15 cellular contexts compared by ENCODE assay signal in genomic region chr18:11999431-11999830, GRCh38.
"Had no signal": no experiment of that assay in that cellular context is flagged by ENCODE, and none has a peak within 500 bp of the region (broad histone marks: within the 10 kb centered on the region; RNA-seq: fewer than 3 reads in every experiment).

No MANE protein-coding gene starts in this region.

- H3K27ac Mint-ChIP-seq: activated naive CD4-positive, alpha-beta T cell treated with anti-CD3 and anti-CD28 coated beads, Interleukin-2, amount 10 ng/mL, durations not matched to agents 7 days and 5 days; activated T-helper 17 cell treated with anti-CD3 and anti-CD28 coated beads, Interleukin-2, amount 50 U/mL, for 72 hours; mesothelial cell of epicardium; naive thymus-derived CD4-positive, alpha-beta T cell had no signal

- H3K4me3 ChIP-seq: suprapubic skin, upper lobe of left lung had no signal

- H3K4me3 Mint-ChIP-seq: activated naive CD4-positive, alpha-beta T cell treated with anti-CD3 and anti-CD28 coated beads, Interleukin-2, amount 10 ng/mL, durations not matched to agents 7 days and 5 days; activated T-helper 17 cell treated with anti-CD3 and anti-CD28 coated beads, Interleukin-2, amount 50 U/mL, for 72 hours; mesothelial cell of epicardium; naive thymus-derived CD4-positive, alpha-beta T cell had no signal

- H3K27me3 ChIP-seq: neutrophil, suprapubic skin, upper lobe of left lung had no signal

- H3K9me3 ChIP-seq: neutrophil, suprapubic skin, upper lobe of left lung had no signal

- H3K9me3 Mint-ChIP-seq: activated naive CD4-positive, alpha-beta T cell treated with anti-CD3 and anti-CD28 coated beads, Interleukin-2, amount 10 ng/mL, durations not matched to agents 7 days and 5 days; activated T-helper 17 cell treated with anti-CD3 and anti-CD28 coated beads, Interleukin-2, amount 50 U/mL, for 72 hours; mesothelial cell of epicardium; naive thymus-derived CD4-positive, alpha-beta T cell had no signal

- DNase-seq: activated CD4-positive, alpha-beta T cell treated with anti-CD3 and anti-CD28 coated beads for 1 hour; activated CD4-positive, alpha-beta T cell treated with anti-CD3 and anti-CD28 coated beads, Interleukin-2, amount 50 U/mL, for 48 hours; activated naive CD4-positive, alpha-beta T cell treated with anti-CD3 and anti-CD28 coated beads, Interleukin-2, amount 10 ng/mL, durations not matched to agents 7 days and 5 days; hippocampal formation; naive thymus-derived CD4-positive, alpha-beta T cell; retina; small intestine; stimulated activated CD4-positive, alpha-beta T cell treated with anti-CD3 and anti-CD28 coated beads, Interleukin-4, amount 100 ng/mL, for 4 hours; stimulated activated CD8-positive, alpha-beta memory T cell treated with anti-CD3 and anti-CD28 coated beads, Interleukin-4, amount 100 ng/mL, for 48 hours; stimulated activated naive CD8-positive, alpha-beta T cell treated with anti-CD3 and anti-CD28 coated beads, Interleukin-15, Interleukin-2, amounts not matched to agents 100 U/mL and 50 U/mL, for 24 hours had no signal

- H3K4me1 Mint-ChIP-seq: activated T-helper 17 cell treated with anti-CD3 and anti-CD28 coated beads, Interleukin-2, amount 50 U/mL, for 72 hours had no signal

- H3K27me3 Mint-ChIP-seq: activated naive CD4-positive, alpha-beta T cell treated with anti-CD3 and anti-CD28 coated beads, Interleukin-2, amount 10 ng/mL, durations not matched to agents 7 days and 5 days; activated T-helper 17 cell treated with anti-CD3 and anti-CD28 coated beads, Interleukin-2, amount 50 U/mL, for 72 hours; naive thymus-derived CD4-positive, alpha-beta T cell had no signal

- H3K27ac ChIP-seq: suprapubic skin had no signal
